ENCODE assay signal across 30 cellular contexts in the genomic region with DNA sequence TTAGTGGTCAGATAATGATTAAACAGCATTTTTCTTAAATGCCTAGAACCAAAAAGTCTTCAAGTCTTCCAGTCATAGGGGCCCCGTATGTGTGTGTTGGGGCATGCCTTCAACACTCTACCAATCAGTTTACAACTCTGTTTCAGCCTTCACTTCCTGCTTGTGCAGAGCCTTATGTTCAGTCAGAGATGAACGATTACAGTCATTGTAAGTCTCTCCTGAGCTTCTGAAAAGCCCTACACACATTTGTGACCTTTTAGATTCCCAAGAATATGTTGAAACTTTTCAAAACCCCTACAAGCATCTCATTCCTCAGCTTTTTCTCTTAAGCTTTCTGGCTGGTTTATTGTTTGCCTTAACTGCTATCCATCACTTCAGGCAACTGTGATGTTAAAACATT.
"Had no signal": no experiment of that assay in that cellular context is flagged by ENCODE, and none has a peak within 500 bp of the region (broad histone marks: within the 10 kb centered on the region; RNA-seq: fewer than 3 reads in every experiment).

No MANE protein-coding gene starts in this region.

- ATAC-seq: activated CD4-positive, CD25-positive, alpha-beta regulatory T cell treated with anti-CD3 and anti-CD28 coated beads, Interleukin-2, amount 50 U/mL, for 24 hours; gastrocnemius medialis; left lung; lower lobe of right lung; mucosa of descending colon; natural killer cell treated with Interleukin-12 subunit alpha and Interleukin-12 subunit beta and Interleukin-15 and Interleukin-18, amount 100 ng/mL, for 72 hours; stimulated activated naive B cell treated with anti-CD40 and anti-IgM and Interleukin-4, amounts not matched to agents 10 μg/mL and 1 μg/mL and 100 μg/mL, for 72 hours; upper lobe of right lung had no signal

- H3K9me3 ChIP-seq: esophagus squamous epithelium, gastrocnemius medialis, left lung, lower lobe of right lung, mucosa of descending colon, ovary, prostate gland, right atrium auricular region, stomach, thyroid gland, upper lobe of right lung had no signal

- H3K27ac Mint-ChIP-seq: activated naive CD4-positive, alpha-beta T cell treated with anti-CD3 and anti-CD28 coated beads for 36 hours; activated naive CD8-positive, alpha-beta T cell treated with anti-CD3 and anti-CD28 coated beads for 36 hours; natural killer cell treated with Interleukin-12 subunit alpha and Interleukin-12 subunit beta and Interleukin-15 and Interleukin-18, amount 100 ng/mL, for 72 hours; stimulated activated naive B cell treated with anti-CD40 and anti-IgM and Interleukin-4, amounts not matched to agents 10 μg/mL and 1 μg/mL and 100 μg/mL, for 72 hours had no signal

- H3K4me3 ChIP-seq: esophagus squamous epithelium, gastrocnemius medialis, left lung, lower lobe of right lung, mucosa of descending colon, ovary, prostate gland, right atrium auricular region, stomach, thyroid gland, upper lobe of right lung had no signal

- H3K27me3 ChIP-seq: esophagus squamous epithelium, left lung, ovary, right atrium auricular region, thyroid gland, upper lobe of right lung had no signal

- DNase-seq: activated CD4-positive, alpha-beta T cell treated with anti-CD3 and anti-CD28 coated beads for 48 hours; activated CD4-positive, alpha-beta T cell treated with anti-CD3 and anti-CD28 coated beads, Interleukin-2, amount 50 U/mL, for 48 hours; activated CD8-positive, alpha-beta memory T cell treated with anti-CD3 and anti-CD28 coated beads for 24 hours; activated effector memory CD4-positive, alpha-beta T cell treated with anti-CD3 and anti-CD28 coated beads, Interleukin-2, amount 50 U/mL, for 16 hours; activated naive CD4-positive, alpha-beta T cell treated with anti-CD3 and anti-CD28 coated beads for 36 hours; activated naive CD8-positive, alpha-beta T cell treated with anti-CD3 and anti-CD28 coated beads for 36 hours; amniotic stem cell; dermis blood vessel endothelial cell; effector CD4-positive, alpha-beta T cell; esophagus squamous epithelium; gastrocnemius medialis; head of caudate nucleus; hypothalamus; kidney glomerular epithelial cell; left lung; lower lobe of right lung; mucosa of descending colon; ovary; stimulated activated CD4-positive, alpha-beta T cell treated with anti-CD3 and anti-CD28 coated beads, Interleukin-15, amount 100 ng/mL, for 24 hours; stimulated activated CD4-positive, alpha-beta T cell treated with anti-CD3 and anti-CD28 coated beads, Interleukin-2, amount 100 ng/mL, for 24 hours; stimulated activated naive B cell treated with anti-CD40 and anti-IgM and Interleukin-4, amounts not matched to agents 10 μg/mL and 1 μg/mL and 100 μg/mL, for 72 hours; stomach; thyroid gland; upper lobe of right lung; WERI-Rb-1 had no signal

- H3K4me1 ChIP-seq: esophagus squamous epithelium, gastrocnemius medialis, left lung, lower lobe of right lung, prostate gland, right atrium auricular region, stomach, thyroid gland, upper lobe of right lung had no signal

- H3K27me3 Mint-ChIP-seq: activated naive CD8-positive, alpha-beta T cell treated with anti-CD3 and anti-CD28 coated beads for 36 hours had no signal

- H3K27ac ChIP-seq: epithelial cell of prostate, esophagus squamous epithelium, gastrocnemius medialis, left lung, lower lobe of right lung, ovary, prostate gland, right atrium auricular region, stomach, thyroid gland, upper lobe of right lung, WERI-Rb-1 had no signal

- H3K9me3 Mint-ChIP-seq: activated naive CD4-positive, alpha-beta T cell treated with anti-CD3 and anti-CD28 coated beads for 36 hours; activated naive CD8-positive, alpha-beta T cell treated with anti-CD3 and anti-CD28 coated beads for 36 hours; natural killer cell treated with Interleukin-12 subunit alpha and Interleukin-12 subunit beta and Interleukin-15 and Interleukin-18, amount 100 ng/mL, for 72 hours; stimulated activated naive B cell treated with anti-CD40 and anti-IgM and Interleukin-4, amounts not matched to agents 10 μg/mL and 1 μg/mL and 100 μg/mL, for 72 hours had no signal

- H3K36me3 ChIP-seq: esophagus squamous epithelium, gastrocnemius medialis, left lung, lower lobe of right lung, ovary, prostate gland, right atrium auricular region, stomach, thyroid gland, upper lobe of right lung, WERI-Rb-1 had no signal

- H3K4me3 Mint-ChIP-seq: activated naive CD4-positive, alpha-beta T cell treated with anti-CD3 and anti-CD28 coated beads for 36 hours; activated naive CD8-positive, alpha-beta T cell treated with anti-CD3 and anti-CD28 coated beads for 36 hours; natural killer cell treated with Interleukin-12 subunit alpha and Interleukin-12 subunit beta and Interleukin-15 and Interleukin-18, amount 100 ng/mL, for 72 hours; stimulated activated naive B cell treated with anti-CD40 and anti-IgM and Interleukin-4, amounts not matched to agents 10 μg/mL and 1 μg/mL and 100 μg/mL, for 72 hours had no signal

- H3K36me3 Mint-ChIP-seq: activated naive CD8-positive, alpha-beta T cell treated with anti-CD3 and anti-CD28 coated beads for 36 hours; natural killer cell treated with Interleukin-12 subunit alpha and Interleukin-12 subunit beta and Interleukin-15 and Interleukin-18, amount 100 ng/mL, for 72 hours; stimulated activated naive B cell treated with anti-CD40 and anti-IgM and Interleukin-4, amounts not matched to agents 10 μg/mL and 1 μg/mL and 100 μg/mL, for 72 hours had no signal

- H3K4me1 Mint-ChIP-seq: stimulated activated naive B cell treated with anti-CD40 and anti-IgM and Interleukin-4, amounts not matched to agents 10 μg/mL and 1 μg/mL and 100 μg/mL, for 72 hours had no signal
